In genomic region chr22:30426395-30427353, GRCh38 we compare ENCODE assay signal across 1 cellular context.
TF ChIP-seq lines count a peak whose summit lies in the region.

No MANE protein-coding gene starts in this region.

TF ChIP-seq in K562, 482 proteins besides CTCF, POLR2A, EP300 and RAD21 (continued from another document):
- TF ChIP-seq ZNF197 (CRISPR knock-in tag; IDR thresholded peaks at IDR 0.05; ENCODE audit: low read depth) (no peak), RCOR1 (IDR thresholded peaks at IDR 0.05; ENCODE audit: borderline replicate concordance in 1 of 2, low read depth in 2 of 2, low read length in 2 of 2) (peak in 1 of 2 experiments; percentile 77; a peak in 2 of 4 replicates), SMC3 (conservative IDR thresholded peaks at IDR 0.05; ENCODE audit: insufficient read depth, low read depth, low read length) (0 out of 2 replicates have a peak, but pooled peaks have one; percentile 25), ESRRA (IDR thresholded peaks at IDR 0.05; ENCODE audit: borderline replicate concordance, low read depth) (peak; percentile 57), ZNF311 (CRISPR knock-in tag; IDR thresholded peaks at IDR 0.05) (no peak), ELK3 (CRISPR knock-in tag; IDR thresholded peaks at IDR 0.05) (no peak), SIRT6 (IDR thresholded peaks at IDR 0.05; ENCODE audit: low read depth, low read length) (no peak), ZNF347 (CRISPR knock-in tag; IDR thresholded peaks at IDR 0.05; ENCODE audit: low read depth) (no peak), USF1 (CRISPR knock-in tag; IDR thresholded peaks at IDR 0.05) (no peak), HSF4 (CRISPR knock-in tag; IDR thresholded peaks at IDR 0.05; ENCODE audit: borderline replicate concordance) (no peak), MYNN (IDR thresholded peaks at IDR 0.05) (0 out of 2 replicates have a peak, but pooled peaks have one; percentile 26), MYNN (CRISPR knock-in tag; IDR thresholded peaks at IDR 0.05) (no peak), PREB (CRISPR knock-in tag; IDR thresholded peaks at IDR 0.05) (no peak), RB1 (IDR thresholded peaks at IDR 0.05; ENCODE audit: low read depth) (0 out of 2 replicates have a peak, but pooled peaks have one; percentile 16), ZSCAN32 (CRISPR knock-in tag; IDR thresholded peaks at IDR 0.05) (no peak), XRCC5 (IDR thresholded peaks at IDR 0.05; ENCODE audit: low read depth, low read length) (0 out of 2 replicates have a peak, but pooled peaks have one; percentile 27), SIN3B (IDR thresholded peaks at IDR 0.05; ENCODE audit: low read depth) (no peak), ZNF12 (CRISPR knock-in tag; IDR thresholded peaks at IDR 0.05) (no peak), IRF1 (CRISPR knock-in tag; IDR thresholded peaks at IDR 0.05; ENCODE audit: borderline replicate concordance) (no peak), NRF1 (conservative IDR thresholded peaks at IDR 0.05 in 1 of 2, IDR thresholded peaks at IDR 0.05 in 1 of 2) (no peak), TFAM (CRISPR knock-in tag; conservative IDR thresholded peaks at IDR 0.05) (no peak), UBTF (IDR thresholded peaks at IDR 0.05; ENCODE audit: borderline replicate concordance in 1 of 2, low read depth in 2 of 2, low read length in 2 of 2) (no peak), TCF15 (CRISPR knock-in tag; IDR thresholded peaks at IDR 0.05) (no peak), RBM25 (IDR thresholded peaks at IDR 0.05; ENCODE audit: low read depth, low read length, severe bottlenecking) (peak; percentile 96), SAFB (IDR thresholded peaks at IDR 0.05; ENCODE audit: borderline replicate concordance, low read depth, low read length) (no peak), CBX1 (IDR thresholded peaks at IDR 0.05; ENCODE audit: low read depth) (0 out of 2 replicates have a peak, but pooled peaks have one; percentile 21)
